Comparison of ENCODE assay signal across 12 cellular contexts in genomic region chr14:64719601-64720000, GRCh38. TPM values are rescaled to one million over a fixed set of nuclear protein-coding genes. Genes with fewer than 3 reads are reported as not detected.
A peak's percentile ranks its signal among the peaks of the same experiment; 100 is the strongest.
DNase-seq lines count a peak whose midpoint lies in the region; ATAC-seq, FAIRE-seq and TF ChIP-seq lines count a peak whose summit lies in the region.
"Had no signal": no experiment of that assay in that cellular context is flagged by ENCODE, and none has a peak within 500 bp of the region (broad histone marks: within the 10 kb centered on the region; RNA-seq: fewer than 3 reads in every experiment).

No MANE protein-coding gene starts in this region.

- H3K36me3 ChIP-seq in esophagus muscularis mucosa (no peaks in the 10 kb centered on the region), heart right ventricle (no peaks in the 10 kb centered on the region)

- TF ChIP-seq EP300 in A549 (IDR thresholded peaks at IDR 0.05) (no peak), esophagus muscularis mucosa (IDR thresholded peaks at IDR 0.05) (no peak)

- no peaks in the 10 kb centered on the region for H3K9me3 ChIP-seq in A549
- no peaks in the 10 kb centered on the region for H3K9me3 ChIP-seq in esophagus muscularis mucosa
- H3K9me3 ChIP-seq in heart right ventricle, result no peaks in the 10 kb centered on the region

- TF ChIP-seq POLR2A in A549 (IDR thresholded peaks at IDR 0.05; ENCODE audit: low read length) (no peak), esophagus muscularis mucosa (IDR thresholded peaks at IDR 0.05; ENCODE audit: low read depth) (no peak)

- no peak for TF ChIP-seq RAD21 in A549 (conservative IDR thresholded peaks at IDR 0.05 in 1 of 2, IDR thresholded peaks at IDR 0.05 in 1 of 2)

- H3K4me3 Mint-ChIP-seq in T-cell, result no peak overlapping the region
- no peak overlapping the region for H3K4me3 Mint-ChIP-seq in osteocyte (ENCODE audit: unreplicated experiment)

- H3K27me3 Mint-ChIP-seq in T-cell (no peaks in the 10 kb centered on the region), osteocyte (ENCODE audit: unreplicated experiment) (no peaks in the 10 kb centered on the region)

- H3K4me1 ChIP-seq in A549 (peaks cover 94% of the 10 kb centered on the region), esophagus muscularis mucosa (peaks cover 58 to 100% (median 98%) of the 10 kb centered on the region in 4 donors), heart right ventricle (peaks cover 21 to 95% (median 62%) of the 10 kb centered on the region in 9 donors)

- no peaks in the 10 kb centered on the region for H3K27me3 ChIP-seq in esophagus muscularis mucosa
- no peaks in the 10 kb centered on the region for H3K27me3 ChIP-seq in heart right ventricle

- TF ChIP-seq CTCF in A549 (IDR thresholded peaks at IDR 0.05) (no peak), esophagus muscularis mucosa (IDR thresholded peaks at IDR 0.05) (no peak), osteocyte (IDR thresholded peaks at IDR 0.05) (no peak), heart right ventricle (IDR thresholded peaks at IDR 0.05) (no peak)

- WGBS in A549 (ENCODE audit: missing lambda C conversion rate), result 61% methylated on average over 7 of the region's 7 CpGs
- WGBS in esophagus muscularis mucosa, result 89% methylated on average over 7 of the region's 7 CpGs
- 86 to 91% methylated on average over 7 of the region's 7 CpGs for WGBS in heart right ventricle, 2 donors

- POLR2A ChIA-PET in A549 (lab: Yijun Ruan, JAX), result interaction anchor here (0.8 to 1.2 kb wide), 4 partner anchors 11 to 179 kb away, joined by 3 to 6 read pairs (median 4); partner anchors contain the start of genes HSPA2 and PLEKHG3
- POLR2A ChIA-PET in T-cell (lab: Charles Lee), result no interaction called here

- H3K27ac Mint-ChIP-seq in T-cell, result peak overlapping the region; percentile 94 to 96
- H3K27ac Mint-ChIP-seq in osteocyte (ENCODE audit: unreplicated experiment), result peak overlapping the region; percentile 83

- peak overlapping the region; percentile 61 for H3K4me2 ChIP-seq in A549

- no peaks in the 10 kb centered on the region for H3K36me3 Mint-ChIP-seq in T-cell
- H3K36me3 Mint-ChIP-seq in osteocyte (ENCODE audit: unreplicated experiment), result peaks cover 12% of the 10 kb centered on the region

- intact Hi-C loops in esophagus muscularis mucosa (cut with DNase I), result no loop called here
- intact Hi-C loops in heart right ventricle (cut with DNase I), result loop anchor here in 3 of 10 donors (5.0 kb wide), 2 partner anchors 33 to 37 kb away; no protein-coding TSS in a partner anchor

- no peaks in the 10 kb centered on the region for H3K9me3 Mint-ChIP-seq in T-cell
- H3K9me3 Mint-ChIP-seq in osteocyte (ENCODE audit: unreplicated experiment), result no peaks in the 10 kb centered on the region

- no peak for DNase-seq in A549 (ENCODE audit: low read depth in 1 of 2, low spot score in 1 of 2)
- no peak for DNase-seq in T-cell
- no peak for DNase-seq in esophagus muscularis mucosa (ENCODE audit: extremely low spot score)
- DNase-seq in osteocyte (ENCODE audit: extremely low spot score, unreplicated experiment), result no peak
- no peak for DNase-seq in effector CD8-positive, alpha-beta T cell (lab: John Stamatoyannopoulos, UW)
- DNase-seq in heart right ventricle, result no peak
- no peak for DNase-seq in RPMI8226
- DNase-seq: activated CD8-positive, alpha-beta memory T cell treated with anti-CD3 and anti-CD28 coated beads, Interleukin-2, amount 50 U/mL, for 48 hours; DND-41; NCI-H1092 treated with DMSO at 0.1 percent for 48 hours had no signal

- FAIRE-seq in A549 (lab: Jason Lieb, UNC), result no peak

- H3K27ac ChIP-seq in A549, result peak overlapping the region; percentile 81 to 84
- peak overlapping the region; percentile 21 to 81 (median 78) for H3K27ac ChIP-seq in esophagus muscularis mucosa (replicated peaks in 1 of 4)
- peak overlapping the region in 4 of 10 donors; percentile 5 to 81 (median 32) for H3K27ac ChIP-seq in heart right ventricle

- CTCF ChIA-PET in A549 (lab: Yijun Ruan, JAX), result interaction anchor here (0.8 to 3.3 kb wide), 5 partner anchors 13 to 172 kb away, joined by 3 to 22 read pairs (median 7); partner anchors contain the start of gene PLEKHG3
- CTCF ChIA-PET in T-cell (lab: Charles Lee), result interaction anchor here in 1 of 2 donors (0.5 kb wide), 1 partner anchor 438 kb away, joined by 4 read pairs; no protein-coding TSS in a partner anchor

- H3K4me3 ChIP-seq in A549, result no peak overlapping the region
- H3K4me3 ChIP-seq in esophagus muscularis mucosa, result no peak overlapping the region
- H3K4me3 ChIP-seq in heart right ventricle, result no peak overlapping the region

- ATAC-seq in A549, result no peak
- ATAC-seq in T-cell (replicated peaks in 1 of 4), result no peak
- no peak for ATAC-seq in GM19328 (IDR thresholded peaks at IDR 0.05; ENCODE audit: unreplicated experiment)
- ATAC-seq in heart right ventricle, result no peak
- ATAC-seq: Right ventricle myocardium inferior had no signal

- H3K4me1 Mint-ChIP-seq in T-cell, result peaks cover 59 to 98% (median 86%) of the 10 kb centered on the region in 3 donors
- H3K4me1 Mint-ChIP-seq in osteocyte (ENCODE audit: unreplicated experiment), result peaks cover 86% of the 10 kb centered on the region

TF ChIP-seq in A549, 52 proteins besides CTCF, POLR2A, EP300 and RAD21:
- TF ChIP-seq ZSCAN20 (CRISPR knock-in tag; IDR thresholded peaks at IDR 0.05) (no peak), MAZ (IDR thresholded peaks at IDR 0.05; ENCODE audit: borderline replicate concordance, low read depth, low read length) (no peak), KDM1A (IDR thresholded peaks at IDR 0.05; ENCODE audit: low read depth) (no peak), REST (IDR thresholded peaks at IDR 0.05) (no peak)

RNA-seq across cellular contexts. Expression of gene PLEKHG3, which starts 15.4 kb away (rescaled TPM):
- polyA plus RNA-seq in A549 (2011; rRNA removed) (29.8 and 30.5 TPM in 2 replicates), A549 (2017; fragmentation: RNase III; extraction: RNeasy Plus Mini Kit Qiagen cat#74134 plus additional on column Dnase treatment) (21.9 to 26.4 TPM (median 23.2 TPM) in 3 replicates), heart right ventricle (1 to 10 TPM; 5.0 to 9.4 TPM)
- polyA plus RNA-seq in A549 (2012; cell fraction: cytosol; rRNA removed), result 23.4 and 33.9 TPM in 2 replicates
- polyA plus RNA-seq in A549 (2012; cell fraction: nucleus; rRNA removed), result 69.3 and 101 TPM in 2 replicates
- 46.3 and 47.5 TPM in 2 replicates for polyA minus RNA-seq in A549 (2011; rRNA and poly(A)+ RNA removed)
- total RNA-seq in T-cell (10 to 100 TPM; 12.4 to 58.2 (median 27.3) TPM), esophagus muscularis mucosa (10 to 100 TPM; 21.7 to 66.7 (median 35.1) TPM), osteocyte (96.3 and 98.3 TPM in 2 replicates), heart right ventricle (10 to 100 TPM; 11.2 to 25.5 (median 16.2) TPM)
